In genomic region chr18:63216497-63216896, GRCh38 we compare ENCODE assay signal across 16 cellular contexts.
A peak's percentile ranks its signal among the peaks of the same experiment; 100 is the strongest.
DNase-seq lines count a peak whose midpoint lies in the region; ATAC-seq, FAIRE-seq and TF ChIP-seq lines count a peak whose summit lies in the region.
"Had no signal": no experiment of that assay in that cellular context is flagged by ENCODE, and none has a peak within 500 bp of the region (broad histone marks: within the 10 kb centered on the region; RNA-seq: fewer than 3 reads in every experiment).

No MANE protein-coding gene starts in this region.

- H3K79me2 ChIP-seq in OCI-LY1 (ENCODE audit: insufficient read depth, low read length), result peaks cover 48% of the 10 kb centered on the region

- H3K9me2 ChIP-seq in OCI-LY1 (ENCODE audit: low read depth, low read length), result no peaks in the 10 kb centered on the region

- no peaks in the 10 kb centered on the region for H3F3A ChIP-seq in OCI-LY1 (ENCODE audit: insufficient read depth, low read length)

- peak overlapping the region; percentile 78 for H3K27ac ChIP-seq in CD4-positive, CD25-positive, alpha-beta regulatory T cell (ENCODE audit: insufficient read depth, low read length, poor library complexity, severe bottlenecking)
- H3K27ac ChIP-seq in OCI-LY1 (ENCODE audit: low read depth, low read length, poor library complexity, severe bottlenecking) (peak overlapping the region; percentile 51), colonic mucosa (peak overlapping the region; percentile 61)
- H3K27ac ChIP-seq: ascending aorta, C4-2B, gastrocnemius medialis, right atrium auricular region had no signal

- peak overlapping the region; percentile 71 to 91 (median 80) for H3K4me3 Mint-ChIP-seq in CD4-positive, CD25-positive, alpha-beta regulatory T cell

- no peaks in the 10 kb centered on the region for H3K27me3 Mint-ChIP-seq in CD4-positive, CD25-positive, alpha-beta regulatory T cell

- peak in 1 of 2 donors; percentile 4 for ATAC-seq in CD4-positive, CD25-positive, alpha-beta regulatory T cell (ENCODE audit: low read depth in 2 of 2)
- ATAC-seq in GM18511 (IDR thresholded peaks at IDR 0.05; ENCODE audit: unreplicated experiment) (peak; percentile 15), HG02763 (IDR thresholded peaks at IDR 0.05; ENCODE audit: unreplicated experiment) (no peak)
- ATAC-seq: gastrocnemius medialis had no signal

- H4K20me1 ChIP-seq in OCI-LY1 (ENCODE audit: insufficient read depth, low read length), result no peaks in the 10 kb centered on the region

- TF ChIP-seq CTCF in OCI-LY1 (IDR thresholded peaks at IDR 0.05; ENCODE audit: low read length) (no peak), colonic mucosa (IDR thresholded peaks at IDR 0.05) (no peak)

- peaks cover 2% of the 10 kb centered on the region for H3K36me3 ChIP-seq in CD4-positive, CD25-positive, alpha-beta regulatory T cell (ENCODE audit: control insufficient read depth, insufficient read depth, low read length)
- peaks cover 27% of the 10 kb centered on the region for H3K36me3 ChIP-seq in OCI-LY1 (ENCODE audit: insufficient read depth, low read length)
- H3K36me3 ChIP-seq in colonic mucosa, result no peaks in the 10 kb centered on the region
- H3K36me3 ChIP-seq: ascending aorta, gastrocnemius medialis, right atrium auricular region had no signal

- H3K27ac Mint-ChIP-seq in CD4-positive, CD25-positive, alpha-beta regulatory T cell, result peak overlapping the region; percentile 81 to 97 (median 86)

- no peaks in the 10 kb centered on the region for H3K9me3 ChIP-seq in CD4-positive, CD25-positive, alpha-beta regulatory T cell (ENCODE audit: control insufficient read depth in 2 of 2, low read length in 2 of 2)
- no peaks in the 10 kb centered on the region for H3K9me3 ChIP-seq in OCI-LY1 (ENCODE audit: low read length)
- no peaks in the 10 kb centered on the region for H3K9me3 ChIP-seq in colonic mucosa
- H3K9me3 ChIP-seq: ascending aorta, gastrocnemius medialis, right atrium auricular region had no signal

- H3K9me3 Mint-ChIP-seq in CD4-positive, CD25-positive, alpha-beta regulatory T cell, result peaks cover 0 to 9% (median 4%) of the 10 kb centered on the region in 7 donors

- no peak overlapping the region for H3K4me2 ChIP-seq in OCI-LY1 (ENCODE audit: low read length)

- no peak overlapping the region for H2AFZ ChIP-seq in OCI-LY1 (ENCODE audit: low read length)

- H3K9ac ChIP-seq in OCI-LY1 (ENCODE audit: low read length), result no peak overlapping the region
- no peak overlapping the region for H3K9ac ChIP-seq in colonic mucosa (ENCODE audit: low read depth in 2 of 2, low read length in 2 of 2)

- H3K36me3 Mint-ChIP-seq in CD4-positive, CD25-positive, alpha-beta regulatory T cell, result peaks cover 32% of the 10 kb centered on the region

- peaks cover 72% of the 10 kb centered on the region for H3K4me1 ChIP-seq in CD4-positive, CD25-positive, alpha-beta regulatory T cell (ENCODE audit: control insufficient read depth, insufficient read depth, low read length, poor library complexity, severe bottlenecking)
- H3K4me1 ChIP-seq in OCI-LY1 (ENCODE audit: insufficient read depth, low read length, severe bottlenecking) (peaks cover 40% of the 10 kb centered on the region), colonic mucosa (peaks cover 6% of the 10 kb centered on the region)
- H3K4me1 ChIP-seq: gastrocnemius medialis, right atrium auricular region had no signal

- FAIRE-seq in HTR-8/SVneo (lab: Jason Lieb, UNC), result no peak

- intact Hi-C loops in colonic mucosa (cut with DNase I), result no loop called here

- peak overlapping the region; percentile 71 for H3K4me3 ChIP-seq in CD4-positive, CD25-positive, alpha-beta regulatory T cell (ENCODE audit: low read depth, low read length)
- H3K4me3 ChIP-seq in OCI-LY1 (ENCODE audit: low read depth, low read length, poor library complexity, severe bottlenecking), result no peak overlapping the region
- H3K4me3 ChIP-seq in colonic mucosa, result no peak overlapping the region
- H3K4me3 ChIP-seq: ascending aorta, gastrocnemius medialis, right atrium auricular region had no signal

- peaks cover 46 to 99% (median 85%) of the 10 kb centered on the region in 4 donors for H3K4me1 Mint-ChIP-seq in CD4-positive, CD25-positive, alpha-beta regulatory T cell

- DNase-seq in CD4-positive, CD25-positive, alpha-beta regulatory T cell, result no peak
- DNase-seq in colonic mucosa (no peak), HTR-8/SVneo (ENCODE audit: insufficient read length, low spot score) (no peak), SKM-1 (lab: John Stamatoyannopoulos, UW; ENCODE audit: unreplicated experiment) (no peak), NCI-H2081 treated with DMSO at 0.1 percent for 48 hours (lab: John Stamatoyannopoulos, UW) (no peak)
- DNase-seq: activated CD8-positive, alpha-beta memory T cell treated with anti-CD3 and anti-CD28 coated beads for 24 hours; effector CD8-positive, alpha-beta T cell; gastrocnemius medialis; kidney glomerular epithelial cell; NCI-H146 had no signal

- no peaks in the 10 kb centered on the region for H3K27me3 ChIP-seq in CD4-positive, CD25-positive, alpha-beta regulatory T cell (ENCODE audit: control insufficient read depth, insufficient read depth, low read length)
- H3K27me3 ChIP-seq in OCI-LY1 (ENCODE audit: insufficient read depth, low read length) (no peaks in the 10 kb centered on the region), colonic mucosa (no peaks in the 10 kb centered on the region)
- H3K27me3 ChIP-seq: ascending aorta, gastrocnemius medialis, right atrium auricular region had no signal
